ENCODE assay signal across 8 cellular contexts in the genomic region with DNA sequence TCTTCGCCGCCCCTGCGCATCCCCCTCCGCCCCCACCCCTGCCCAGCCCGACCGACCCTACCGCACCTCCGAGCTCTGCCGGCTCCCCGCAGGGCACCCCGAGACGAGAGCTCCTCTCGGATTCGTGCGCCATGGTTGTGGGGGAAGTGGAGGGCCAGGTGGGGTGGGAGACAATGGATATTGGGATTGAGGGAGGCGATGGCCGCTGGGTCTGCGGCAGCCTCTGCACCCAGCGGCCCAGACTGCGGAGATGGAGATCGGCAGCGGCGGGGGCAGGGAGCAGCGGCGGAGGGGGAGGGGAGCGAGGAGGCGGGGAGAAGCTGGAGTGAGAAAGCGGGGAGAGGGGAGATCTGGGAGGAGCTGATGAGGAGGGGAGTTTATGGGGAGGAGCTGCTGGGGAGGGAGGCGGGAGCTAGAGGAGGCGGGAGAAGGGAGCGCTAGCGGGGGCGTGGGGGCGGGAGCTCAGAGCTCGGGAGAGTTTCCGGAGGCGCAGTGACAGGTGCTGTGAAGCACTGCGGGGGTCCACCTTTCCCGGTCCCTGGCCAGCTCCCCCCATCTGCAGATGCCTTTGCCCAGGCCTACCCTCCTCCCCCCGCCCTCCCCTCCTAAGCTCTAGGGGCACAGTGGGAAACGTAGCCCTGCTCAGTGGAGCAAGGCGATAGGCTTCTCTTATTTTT. TPM values are rescaled to one million over a fixed set of nuclear protein-coding genes. Genes with fewer than 3 reads are reported as not detected.
DNase-seq lines count a peak whose midpoint lies in the region; ATAC-seq and TF ChIP-seq lines count a peak whose summit lies in the region.

TSS of gene SALL2 (minus strand) at position 352 of the 677 bp plus-strand sequence. CDS start at position 133, 219 bp downstream.

- POLR2A ChIA-PET in CD4-positive, alpha-beta T cell (lab: Charles Lee) = interaction anchor here (0.6 to 5.3 kb wide), 15 partner anchors 8 to 1569 kb away, joined by 3 to 54 read pairs (median 4); partner anchors contain the start of genes ACIN1, C14orf119, CHD8 and METTL3

- peak; percentile 18 to 64 (median 56) for DNase-seq in CD4-positive, alpha-beta T cell
- DNase-seq in NT2/D1 (ENCODE audit: low read depth, low spot score) = peak; percentile 90
- DNase-seq in activated T-helper 9 cell treated with anti-CD3 and anti-CD28 coated beads, Interleukin-2, amount 50 U/mL, for 16 hours (ENCODE audit: low read depth) = peak; percentile 53
- peak; percentile 70 for DNase-seq in fibroblast of villous mesenchyme (ENCODE audit: low read depth)
- DNase-seq in stimulated activated naive CD4-positive, alpha-beta T cell treated with Interleukin-2 at 50 U/mL for 16 hours (lab: John Stamatoyannopoulos, UW) = peak; percentile 68

- H3K27ac Mint-ChIP-seq in CD4-positive, alpha-beta T cell = peak within 1 kb of the TSS; percentile 55
- H3K27ac Mint-ChIP-seq in nephron = peak within 1 kb of the TSS; percentile 93 to 98 (median 94)

- no peaks in the 10 kb centered on the region for H3K9me3 Mint-ChIP-seq in CD4-positive, alpha-beta T cell
- no peaks in the 10 kb centered on the region for H3K9me3 Mint-ChIP-seq in nephron

- peaks cover 22% of the 10 kb centered on the region for H3K4me1 Mint-ChIP-seq in CD4-positive, alpha-beta T cell (ENCODE audit: low read depth)
- peaks cover 22% of the 10 kb centered on the region for H3K4me1 Mint-ChIP-seq in nephron

- no peaks in the 10 kb centered on the region for H3K27me3 Mint-ChIP-seq in CD4-positive, alpha-beta T cell
- H3K27me3 Mint-ChIP-seq in nephron (ENCODE audit: low read depth) = no peaks in the 10 kb centered on the region

- TF ChIP-seq CTCF in CD4-positive, alpha-beta T cell (IDR thresholded peaks at IDR 0.05) = no peak
- TF ChIP-seq CTCF in fibroblast of villous mesenchyme (IDR thresholded peaks at IDR 0.05; ENCODE audit: insufficient read depth, low read depth, low read length) (no peak), nephron (IDR thresholded peaks at IDR 0.05; ENCODE audit: unreplicated experiment in 3 of 3) (no peak)

- peak within 1 kb of the TSS; percentile 82 for H3K9ac ChIP-seq in NT2/D1 (ENCODE audit: insufficient read length, low read depth)

- H3K4me3 ChIP-seq in NT2/D1 (ENCODE audit: insufficient read length, low read depth) (peak within 1 kb of the TSS; percentile 60), fibroblast of villous mesenchyme (ENCODE audit: low read depth, low read length) (peak within 1 kb of the TSS; percentile 81)

- H3K27ac ChIP-seq in CD4-positive, alpha-beta T cell (ENCODE audit: low read depth, low read length) = peak within 1 kb of the TSS; percentile 7

- H3K27me3 ChIP-seq in CD4-positive, alpha-beta T cell (ENCODE audit: control insufficient read depth, insufficient read depth, low read length) = no peaks in the 10 kb centered on the region
- no peaks in the 10 kb centered on the region for H3K27me3 ChIP-seq in NT2/D1 (ENCODE audit: insufficient read depth, insufficient read length)

- no peaks in the 10 kb centered on the region for H3K9me3 ChIP-seq in CD4-positive, alpha-beta T cell (ENCODE audit: control insufficient read depth, low read length)
- H3K9me3 ChIP-seq in NT2/D1 (ENCODE audit: insufficient read depth, low read length) = no peaks in the 10 kb centered on the region

- peaks cover 37% of the 10 kb centered on the region for H3K36me3 ChIP-seq in NT2/D1 (ENCODE audit: insufficient read depth, insufficient read length, low read length)

- H3K36me3 Mint-ChIP-seq in CD4-positive, alpha-beta T cell (ENCODE audit: low read depth) = no peaks in the 10 kb centered on the region
- H3K36me3 Mint-ChIP-seq in nephron (ENCODE audit: low read depth) = peaks cover 36% of the 10 kb centered on the region

- ATAC-seq in CD4-positive, alpha-beta T cell (ENCODE audit: poor library complexity) = peak; percentile 88
- ATAC-seq in HG02763 (IDR thresholded peaks at IDR 0.05; ENCODE audit: unreplicated experiment) = peak; percentile 62
- no peak for ATAC-seq in HG02884 (IDR thresholded peaks at IDR 0.05; ENCODE audit: unreplicated experiment)

- intact Hi-C loops in CD4-positive, alpha-beta T cell (cut with DNase I, micrococcal nuclease) = loop anchor here (1.0 kb wide), 1 partner anchor 15 kb away; the partner anchor contains the start of gene METTL3 (in 2 of the 2)

- peaks cover 21% of the 10 kb centered on the region for H3K4me1 ChIP-seq in NT2/D1 (ENCODE audit: insufficient read depth, insufficient read length)

- H3K4me3 Mint-ChIP-seq in CD4-positive, alpha-beta T cell = peak within 1 kb of the TSS; percentile 96
- H3K4me3 Mint-ChIP-seq in nephron = peak within 1 kb of the TSS; percentile 87 to 92 (median 89)

- CTCF ChIA-PET in CD4-positive, alpha-beta T cell (lab: Charles Lee) = interaction anchor here (0.6 to 1.5 kb wide), 5 partner anchors 24 to 70 kb away, joined by 3 to 5 read pairs (median 3); partner anchors contain the start of genes CHD8, RAB2B and TOX4

RNA-seq across cellular contexts. Expression of gene SALL2, which starts in this region (rescaled TPM):
- 1 to 10 TPM; 2.8 to 2.9 TPM for total RNA-seq in CD4-positive, alpha-beta T cell
- 3.2 and 3.9 TPM in 2 replicates for total RNA-seq in fibroblast of villous mesenchyme
